1 cellular context compared by ENCODE assay signal in the genomic region with DNA sequence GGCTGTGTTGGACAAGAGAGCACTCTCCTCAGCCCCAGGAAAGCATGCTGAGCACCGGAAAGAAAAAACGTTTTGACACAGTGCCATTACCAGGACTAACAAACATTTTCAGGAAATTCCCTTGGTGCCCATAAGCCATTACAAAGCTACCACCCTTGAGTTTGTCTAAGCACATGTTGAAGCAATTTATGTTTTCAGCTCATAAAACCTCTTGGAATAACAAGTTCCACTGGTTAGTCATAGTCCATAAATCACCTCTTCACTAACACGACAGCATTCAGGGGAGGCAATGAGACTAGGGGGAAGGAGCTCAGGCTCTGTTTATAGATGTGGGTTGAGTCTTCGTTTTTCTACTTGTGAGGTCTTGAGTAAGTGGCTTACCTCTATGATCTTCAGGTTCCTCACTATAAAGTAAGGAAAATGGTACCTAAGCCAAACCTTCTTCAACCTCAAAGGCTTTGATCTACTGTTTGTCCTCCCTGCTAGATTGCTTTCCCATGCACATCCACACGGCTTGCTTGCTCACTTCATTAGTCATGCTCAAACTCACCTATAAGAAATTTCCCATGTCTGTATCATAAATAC.
TF ChIP-seq lines count a peak whose summit lies in the region.

No MANE protein-coding gene starts in this region.

TF ChIP-seq in HEK293, 187 proteins besides CTCF, POLR2A, EP300 and RAD21 (continued from another document and continues in another):
- TF ChIP-seq, protein P1, sequence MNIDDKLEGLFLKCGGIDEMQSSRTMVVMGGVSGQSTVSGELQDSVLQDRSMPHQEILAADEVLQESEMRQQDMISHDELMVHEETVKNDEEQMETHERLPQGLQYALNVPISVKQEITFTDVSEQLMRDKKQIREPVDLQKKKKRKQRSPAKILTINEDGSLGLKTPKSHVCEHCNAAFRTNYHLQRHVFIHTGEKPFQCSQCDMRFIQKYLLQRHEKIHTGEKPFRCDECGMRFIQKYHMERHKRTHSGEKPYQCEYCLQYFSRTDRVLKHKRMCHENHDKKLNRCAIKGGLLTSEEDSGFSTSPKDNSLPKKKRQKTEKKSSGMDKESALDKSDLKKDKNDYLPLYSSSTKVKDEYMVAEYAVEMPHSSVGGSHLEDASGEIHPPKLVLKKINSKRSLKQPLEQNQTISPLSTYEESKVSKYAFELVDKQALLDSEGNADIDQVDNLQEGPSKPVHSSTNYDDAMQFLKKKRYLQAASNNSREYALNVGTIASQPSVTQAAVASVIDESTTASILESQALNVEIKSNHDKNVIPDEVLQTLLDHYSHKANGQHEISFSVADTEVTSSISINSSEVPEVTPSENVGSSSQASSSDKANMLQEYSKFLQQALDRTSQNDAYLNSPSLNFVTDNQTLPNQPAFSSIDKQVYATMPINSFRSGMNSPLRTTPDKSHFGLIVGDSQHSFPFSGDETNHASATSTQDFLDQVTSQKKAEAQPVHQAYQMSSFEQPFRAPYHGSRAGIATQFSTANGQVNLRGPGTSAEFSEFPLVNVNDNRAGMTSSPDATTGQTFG (tag by site-specific recombination; IDR thresholded peaks at IDR 0.05; ENCODE audit: borderline replicate concordance), result peak; percentile 92; the same call in 1 of the 2 replicates
- peak; percentile 95 for TF ChIP-seq ZNF19 (tag by site-specific recombination; IDR thresholded peaks at IDR 0.05; ENCODE audit: low read depth)
- TF ChIP-seq, protein P2, sequence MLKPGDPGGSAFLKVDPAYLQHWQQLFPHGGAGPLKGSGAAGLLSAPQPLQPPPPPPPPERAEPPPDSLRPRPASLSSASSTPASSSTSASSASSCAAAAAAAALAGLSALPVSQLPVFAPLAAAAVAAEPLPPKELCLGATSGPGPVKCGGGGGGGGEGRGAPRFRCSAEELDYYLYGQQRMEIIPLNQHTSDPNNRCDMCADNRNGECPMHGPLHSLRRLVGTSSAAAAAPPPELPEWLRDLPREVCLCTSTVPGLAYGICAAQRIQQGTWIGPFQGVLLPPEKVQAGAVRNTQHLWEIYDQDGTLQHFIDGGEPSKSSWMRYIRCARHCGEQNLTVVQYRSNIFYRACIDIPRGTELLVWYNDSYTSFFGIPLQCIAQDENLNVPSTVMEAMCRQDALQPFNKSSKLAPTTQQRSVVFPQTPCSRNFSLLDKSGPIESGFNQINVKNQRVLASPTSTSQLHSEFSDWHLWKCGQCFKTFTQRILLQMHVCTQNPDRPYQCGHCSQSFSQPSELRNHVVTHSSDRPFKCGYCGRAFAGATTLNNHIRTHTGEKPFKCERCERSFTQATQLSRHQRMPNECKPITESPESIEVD (tag by site-specific recombination; IDR thresholded peaks at IDR 0.05), result peak; percentile 100
- TF ChIP-seq PRDM1 (tag by site-specific recombination; IDR thresholded peaks at IDR 0.05), result no peak
- TF ChIP-seq ZNF2 (tag by site-specific recombination; IDR thresholded peaks at IDR 0.05), result peak; percentile 99
- TF ChIP-seq GLIS1 (tag by site-specific recombination; IDR thresholded peaks at IDR 0.05), result peak; percentile 99
- peak; percentile 90 for TF ChIP-seq ZNF610 (tag by site-specific recombination; IDR thresholded peaks at IDR 0.05; ENCODE audit: borderline replicate concordance)
- peak; percentile 95 for TF ChIP-seq ZNF558 (tag by site-specific recombination; IDR thresholded peaks at IDR 0.05)
- TF ChIP-seq MZF1 (tag by site-specific recombination; IDR thresholded peaks at IDR 0.05; ENCODE audit: borderline replicate concordance), result peak; percentile 96
- TF ChIP-seq, protein P3, sequence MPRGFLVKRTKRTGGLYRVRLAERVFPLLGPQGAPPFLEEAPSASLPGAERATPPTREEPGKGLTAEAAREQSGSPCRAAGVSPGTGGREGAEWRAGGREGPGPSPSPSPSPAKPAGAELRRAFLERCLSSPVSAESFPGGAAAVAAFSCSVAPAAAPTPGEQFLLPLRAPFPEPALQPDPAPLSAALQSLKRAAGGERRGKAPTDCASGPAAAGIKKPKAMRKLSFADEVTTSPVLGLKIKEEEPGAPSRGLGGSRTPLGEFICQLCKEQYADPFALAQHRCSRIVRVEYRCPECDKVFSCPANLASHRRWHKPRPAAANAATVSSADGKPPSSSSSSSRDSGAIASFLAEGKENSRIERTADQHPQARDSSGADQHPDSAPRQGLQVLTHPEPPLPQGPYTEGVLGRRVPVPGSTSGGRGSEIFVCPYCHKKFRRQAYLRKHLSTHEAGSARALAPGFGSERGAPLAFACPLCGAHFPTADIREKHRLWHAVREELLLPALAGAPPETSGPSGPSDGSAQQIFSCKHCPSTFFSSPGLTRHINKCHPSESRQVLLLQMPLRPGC (tag by site-specific recombination; IDR thresholded peaks at IDR 0.05), result peak; percentile 100
- TF ChIP-seq, protein P4, sequence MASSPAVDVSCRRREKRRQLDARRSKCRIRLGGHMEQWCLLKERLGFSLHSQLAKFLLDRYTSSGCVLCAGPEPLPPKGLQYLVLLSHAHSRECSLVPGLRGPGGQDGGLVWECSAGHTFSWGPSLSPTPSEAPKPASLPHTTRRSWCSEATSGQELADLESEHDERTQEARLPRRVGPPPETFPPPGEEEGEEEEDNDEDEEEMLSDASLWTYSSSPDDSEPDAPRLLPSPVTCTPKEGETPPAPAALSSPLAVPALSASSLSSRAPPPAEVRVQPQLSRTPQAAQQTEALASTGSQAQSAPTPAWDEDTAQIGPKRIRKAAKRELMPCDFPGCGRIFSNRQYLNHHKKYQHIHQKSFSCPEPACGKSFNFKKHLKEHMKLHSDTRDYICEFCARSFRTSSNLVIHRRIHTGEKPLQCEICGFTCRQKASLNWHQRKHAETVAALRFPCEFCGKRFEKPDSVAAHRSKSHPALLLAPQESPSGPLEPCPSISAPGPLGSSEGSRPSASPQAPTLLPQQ (tag by site-specific recombination; IDR thresholded peaks at IDR 0.05), result peak; percentile 93
- TF ChIP-seq, protein P5, sequence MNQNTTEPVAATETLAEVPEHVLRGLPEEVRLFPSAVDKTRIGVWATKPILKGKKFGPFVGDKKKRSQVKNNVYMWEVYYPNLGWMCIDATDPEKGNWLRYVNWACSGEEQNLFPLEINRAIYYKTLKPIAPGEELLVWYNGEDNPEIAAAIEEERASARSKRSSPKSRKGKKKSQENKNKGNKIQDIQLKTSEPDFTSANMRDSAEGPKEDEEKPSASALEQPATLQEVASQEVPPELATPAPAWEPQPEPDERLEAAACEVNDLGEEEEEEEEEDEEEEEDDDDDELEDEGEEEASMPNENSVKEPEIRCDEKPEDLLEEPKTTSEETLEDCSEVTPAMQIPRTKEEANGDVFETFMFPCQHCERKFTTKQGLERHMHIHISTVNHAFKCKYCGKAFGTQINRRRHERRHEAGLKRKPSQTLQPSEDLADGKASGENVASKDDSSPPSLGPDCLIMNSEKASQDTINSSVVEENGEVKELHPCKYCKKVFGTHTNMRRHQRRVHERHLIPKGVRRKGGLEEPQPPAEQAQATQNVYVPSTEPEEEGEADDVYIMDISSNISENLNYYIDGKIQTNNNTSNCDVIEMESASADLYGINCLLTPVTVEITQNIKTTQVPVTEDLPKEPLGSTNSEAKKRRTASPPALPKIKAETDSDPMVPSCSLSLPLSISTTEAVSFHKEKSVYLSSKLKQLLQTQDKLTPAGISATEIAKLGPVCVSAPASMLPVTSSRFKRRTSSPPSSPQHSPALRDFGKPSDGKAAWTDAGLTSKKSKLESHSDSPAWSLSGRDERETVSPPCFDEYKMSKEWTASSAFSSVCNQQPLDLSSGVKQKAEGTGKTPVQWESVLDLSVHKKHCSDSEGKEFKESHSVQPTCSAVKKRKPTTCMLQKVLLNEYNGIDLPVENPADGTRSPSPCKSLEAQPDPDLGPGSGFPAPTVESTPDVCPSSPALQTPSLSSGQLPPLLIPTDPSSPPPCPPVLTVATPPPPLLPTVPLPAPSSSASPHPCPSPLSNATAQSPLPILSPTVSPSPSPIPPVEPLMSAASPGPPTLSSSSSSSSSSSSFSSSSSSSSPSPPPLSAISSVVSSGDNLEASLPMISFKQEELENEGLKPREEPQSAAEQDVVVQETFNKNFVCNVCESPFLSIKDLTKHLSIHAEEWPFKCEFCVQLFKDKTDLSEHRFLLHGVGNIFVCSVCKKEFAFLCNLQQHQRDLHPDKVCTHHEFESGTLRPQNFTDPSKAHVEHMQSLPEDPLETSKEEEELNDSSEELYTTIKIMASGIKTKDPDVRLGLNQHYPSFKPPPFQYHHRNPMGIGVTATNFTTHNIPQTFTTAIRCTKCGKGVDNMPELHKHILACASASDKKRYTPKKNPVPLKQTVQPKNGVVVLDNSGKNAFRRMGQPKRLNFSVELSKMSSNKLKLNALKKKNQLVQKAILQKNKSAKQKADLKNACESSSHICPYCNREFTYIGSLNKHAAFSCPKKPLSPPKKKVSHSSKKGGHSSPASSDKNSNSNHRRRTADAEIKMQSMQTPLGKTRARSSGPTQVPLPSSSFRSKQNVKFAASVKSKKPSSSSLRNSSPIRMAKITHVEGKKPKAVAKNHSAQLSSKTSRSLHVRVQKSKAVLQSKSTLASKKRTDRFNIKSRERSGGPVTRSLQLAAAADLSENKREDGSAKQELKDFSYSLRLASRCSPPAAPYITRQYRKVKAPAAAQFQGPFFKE (tag by site-specific recombination; IDR thresholded peaks at IDR 0.05; ENCODE audit: borderline replicate concordance), result no peak
- TF ChIP-seq MEIS1 (CRISPR knock-in tag; IDR thresholded peaks at IDR 0.05; ENCODE audit: borderline replicate concordance), result peak; percentile 100
- no peak for TF ChIP-seq ZNF776 (tag by site-specific recombination; IDR thresholded peaks at IDR 0.05; ENCODE audit: borderline replicate concordance)
- no peak; the same call in 1 of the 2 replicates for TF ChIP-seq ZNF473 (tag by site-specific recombination; IDR thresholded peaks at IDR 0.05)
- peak; percentile 99 for TF ChIP-seq ZNF660 (tag by site-specific recombination; IDR thresholded peaks at IDR 0.05)
- TF ChIP-seq ZNF174 (tag by site-specific recombination; IDR thresholded peaks at IDR 0.05), result no peak
- no peak for TF ChIP-seq YY2 (tag by site-specific recombination; IDR thresholded peaks at IDR 0.05)
- TF ChIP-seq, protein P6, sequence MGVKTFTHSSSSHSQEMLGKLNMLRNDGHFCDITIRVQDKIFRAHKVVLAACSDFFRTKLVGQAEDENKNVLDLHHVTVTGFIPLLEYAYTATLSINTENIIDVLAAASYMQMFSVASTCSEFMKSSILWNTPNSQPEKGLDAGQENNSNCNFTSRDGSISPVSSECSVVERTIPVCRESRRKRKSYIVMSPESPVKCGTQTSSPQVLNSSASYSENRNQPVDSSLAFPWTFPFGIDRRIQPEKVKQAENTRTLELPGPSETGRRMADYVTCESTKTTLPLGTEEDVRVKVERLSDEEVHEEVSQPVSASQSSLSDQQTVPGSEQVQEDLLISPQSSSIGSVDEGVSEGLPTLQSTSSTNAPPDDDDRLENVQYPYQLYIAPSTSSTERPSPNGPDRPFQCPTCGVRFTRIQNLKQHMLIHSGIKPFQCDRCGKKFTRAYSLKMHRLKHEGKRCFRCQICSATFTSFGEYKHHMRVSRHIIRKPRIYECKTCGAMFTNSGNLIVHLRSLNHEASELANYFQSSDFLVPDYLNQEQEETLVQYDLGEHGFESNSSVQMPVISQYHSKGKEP (tag by site-specific recombination; IDR thresholded peaks at IDR 0.05), result peak; percentile 95
- TF ChIP-seq, protein P7, sequence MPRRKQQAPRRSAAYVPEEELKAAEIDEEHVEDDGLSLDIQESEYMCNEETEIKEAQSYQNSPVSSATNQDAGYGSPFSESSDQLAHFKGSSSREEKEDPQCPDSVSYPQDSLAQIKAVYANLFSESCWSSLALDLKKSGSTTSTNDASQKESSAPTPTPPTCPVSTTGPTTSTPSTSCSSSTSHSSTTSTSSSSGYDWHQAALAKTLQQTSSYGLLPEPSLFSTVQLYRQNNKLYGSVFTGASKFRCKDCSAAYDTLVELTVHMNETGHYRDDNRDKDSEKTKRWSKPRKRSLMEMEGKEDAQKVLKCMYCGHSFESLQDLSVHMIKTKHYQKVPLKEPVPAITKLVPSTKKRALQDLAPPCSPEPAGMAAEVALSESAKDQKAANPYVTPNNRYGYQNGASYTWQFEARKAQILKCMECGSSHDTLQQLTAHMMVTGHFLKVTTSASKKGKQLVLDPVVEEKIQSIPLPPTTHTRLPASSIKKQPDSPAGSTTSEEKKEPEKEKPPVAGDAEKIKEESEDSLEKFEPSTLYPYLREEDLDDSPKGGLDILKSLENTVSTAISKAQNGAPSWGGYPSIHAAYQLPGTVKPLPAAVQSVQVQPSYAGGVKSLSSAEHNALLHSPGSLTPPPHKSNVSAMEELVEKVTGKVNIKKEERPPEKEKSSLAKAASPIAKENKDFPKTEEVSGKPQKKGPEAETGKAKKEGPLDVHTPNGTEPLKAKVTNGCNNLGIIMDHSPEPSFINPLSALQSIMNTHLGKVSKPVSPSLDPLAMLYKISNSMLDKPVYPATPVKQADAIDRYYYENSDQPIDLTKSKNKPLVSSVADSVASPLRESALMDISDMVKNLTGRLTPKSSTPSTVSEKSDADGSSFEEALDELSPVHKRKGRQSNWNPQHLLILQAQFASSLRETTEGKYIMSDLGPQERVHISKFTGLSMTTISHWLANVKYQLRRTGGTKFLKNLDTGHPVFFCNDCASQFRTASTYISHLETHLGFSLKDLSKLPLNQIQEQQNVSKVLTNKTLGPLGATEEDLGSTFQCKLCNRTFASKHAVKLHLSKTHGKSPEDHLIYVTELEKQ (tag by site-specific recombination; IDR thresholded peaks at IDR 0.05; ENCODE audit: borderline replicate concordance), result peak; percentile 100
- TF ChIP-seq ZNF626 (tag by site-specific recombination; IDR thresholded peaks at IDR 0.05), result no peak
- peak; percentile 88 for TF ChIP-seq ZNF394 (tag by site-specific recombination; IDR thresholded peaks at IDR 0.05; ENCODE audit: borderline replicate concordance)
- TF ChIP-seq, protein P8, sequence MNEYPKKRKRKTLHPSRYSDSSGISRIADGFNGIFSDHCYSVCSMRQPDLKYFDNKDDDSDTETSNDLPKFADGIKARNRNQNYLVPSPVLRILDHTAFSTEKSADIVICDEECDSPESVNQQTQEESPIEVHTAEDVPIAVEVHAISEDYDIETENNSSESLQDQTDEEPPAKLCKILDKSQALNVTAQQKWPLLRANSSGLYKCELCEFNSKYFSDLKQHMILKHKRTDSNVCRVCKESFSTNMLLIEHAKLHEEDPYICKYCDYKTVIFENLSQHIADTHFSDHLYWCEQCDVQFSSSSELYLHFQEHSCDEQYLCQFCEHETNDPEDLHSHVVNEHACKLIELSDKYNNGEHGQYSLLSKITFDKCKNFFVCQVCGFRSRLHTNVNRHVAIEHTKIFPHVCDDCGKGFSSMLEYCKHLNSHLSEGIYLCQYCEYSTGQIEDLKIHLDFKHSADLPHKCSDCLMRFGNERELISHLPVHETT (tag by site-specific recombination; IDR thresholded peaks at IDR 0.05), result peak; percentile 99
- no peak; the same call in 1 of the 2 replicates for TF ChIP-seq ZNF214 (tag by site-specific recombination; IDR thresholded peaks at IDR 0.05; ENCODE audit: borderline replicate concordance)
- TF ChIP-seq MYNN (tag by site-specific recombination; IDR thresholded peaks at IDR 0.05; ENCODE audit: borderline replicate concordance), result peak; percentile 76; the same call in 1 of the 2 replicates
- TF ChIP-seq ZNF146 (tag by site-specific recombination; IDR thresholded peaks at IDR 0.05), result peak; percentile 85
- peak; percentile 78; the same call in 1 of the 2 replicates for TF ChIP-seq YY1 (tag by site-specific recombination; IDR thresholded peaks at IDR 0.05)
- TF ChIP-seq ZBTB17 (tag by site-specific recombination; IDR thresholded peaks at IDR 0.05), result peak; percentile 97
- TF ChIP-seq, protein P9, sequence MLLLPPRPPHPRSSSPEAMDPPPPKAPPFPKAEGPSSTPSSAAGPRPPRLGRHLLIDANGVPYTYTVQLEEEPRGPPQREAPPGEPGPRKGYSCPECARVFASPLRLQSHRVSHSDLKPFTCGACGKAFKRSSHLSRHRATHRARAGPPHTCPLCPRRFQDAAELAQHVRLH (tag by site-specific recombination; IDR thresholded peaks at IDR 0.05), result peak; percentile 98
- peak; percentile 96 for TF ChIP-seq KLF1 (tag by site-specific recombination; IDR thresholded peaks at IDR 0.05)
